Comparison of ENCODE assay signal across 13 cellular contexts in genomic region chr10:32028710-32029109, GRCh38. TPM values are rescaled to one million over a fixed set of nuclear protein-coding genes. Genes with fewer than 3 reads are reported as not detected.
DNase-seq lines count a peak whose midpoint lies in the region; ATAC-seq and TF ChIP-seq lines count a peak whose summit lies in the region.
"Had no signal": no experiment of that assay in that cellular context is flagged by ENCODE, and none has a peak within 500 bp of the region (broad histone marks: within the 10 kb centered on the region; RNA-seq: fewer than 3 reads in every experiment).

No MANE protein-coding gene starts in this region.

- H3K27ac ChIP-seq in CD4-positive, alpha-beta T cell (ENCODE audit: low read depth, low read length) = no peak overlapping the region
- peak overlapping the region; percentile 1 for H3K27ac ChIP-seq in neutrophil
- no peak overlapping the region for H3K27ac ChIP-seq in psoas muscle
- H3K27ac ChIP-seq: BLaER1 had no signal

- no peak for DNase-seq in activated T-cell treated with anti-CD3 and anti-CD28 coated beads, Interleukin-2, amount 50 U/mL, for 72 hours
- no peak for DNase-seq in activated T-cell treated with anti-CD3 and anti-CD28 coated beads, Interleukin-2, amount 50 U/mL, for 4 hours
- no peak for DNase-seq in CD4-positive, alpha-beta T cell
- DNase-seq in T-helper 17 cell (no peak), superior temporal gyrus (ENCODE audit: extremely low spot score) (no peak), psoas muscle (no peak)
- DNase-seq: AML-193, DMS53, GF-D8, HCEC 1CT, HFFc6 had no signal

- CTCF ChIA-PET in CD4-positive, alpha-beta T cell (lab: Charles Lee) = no interaction called here

- no peak overlapping the region for H3K4me3 Mint-ChIP-seq in activated T-cell treated with anti-CD3 and anti-CD28 coated beads, Interleukin-2, amount 50 U/mL, for 72 hours
- no peak overlapping the region for H3K4me3 Mint-ChIP-seq in activated T-cell treated with anti-CD3 and anti-CD28 coated beads, Interleukin-2, amount 50 U/mL, for 4 hours
- H3K4me3 Mint-ChIP-seq in CD4-positive, alpha-beta T cell = no peak overlapping the region
- no peak overlapping the region for H3K4me3 Mint-ChIP-seq in T-helper 17 cell
- H3K4me3 Mint-ChIP-seq: HFFc6 had no signal

- TF ChIP-seq CTCF in CD4-positive, alpha-beta T cell (IDR thresholded peaks at IDR 0.05) = no peak
- TF ChIP-seq CTCF in neutrophil (IDR thresholded peaks at IDR 0.05) (no peak), psoas muscle (IDR thresholded peaks at IDR 0.05) (no peak)

- H3K36me3 ChIP-seq in neutrophil = peaks cover 86% of the 10 kb centered on the region
- H3K36me3 ChIP-seq in psoas muscle (ENCODE audit: insufficient read depth in 1 of 2, low read depth in 1 of 2) = peaks cover 5 to 94% of the 10 kb centered on the region in 2 donors

- H3K4me3 ChIP-seq in neutrophil (ENCODE audit: low read depth in 1 of 2, low read length in 1 of 2) (no peak overlapping the region), psoas muscle (no peak overlapping the region)
- H3K4me3 ChIP-seq: BLaER1 had no signal

- peaks cover 13 to 48% of the 10 kb centered on the region in 2 donors for H3K36me3 Mint-ChIP-seq in activated T-cell treated with anti-CD3 and anti-CD28 coated beads, Interleukin-2, amount 50 U/mL, for 72 hours (ENCODE audit: insufficient read depth in 2 of 2)
- H3K36me3 Mint-ChIP-seq in activated T-cell treated with anti-CD3 and anti-CD28 coated beads, Interleukin-2, amount 50 U/mL, for 4 hours (ENCODE audit: insufficient read depth) = peaks cover 34% of the 10 kb centered on the region
- H3K36me3 Mint-ChIP-seq in CD4-positive, alpha-beta T cell (ENCODE audit: low read depth) = peaks cover 91% of the 10 kb centered on the region
- peaks cover 17% of the 10 kb centered on the region for H3K36me3 Mint-ChIP-seq in T-helper 17 cell (ENCODE audit: low read depth)

- H3K27ac Mint-ChIP-seq in activated T-cell treated with anti-CD3 and anti-CD28 coated beads, Interleukin-2, amount 50 U/mL, for 72 hours = peak overlapping the region; percentile 90
- peak overlapping the region; percentile 47 for H3K27ac Mint-ChIP-seq in CD4-positive, alpha-beta T cell
- peak overlapping the region; percentile 49 for H3K27ac Mint-ChIP-seq in T-helper 17 cell
- H3K27ac Mint-ChIP-seq: HFFc6 had no signal

- no peaks in the 10 kb centered on the region for H3K9me3 ChIP-seq in CD4-positive, alpha-beta T cell (ENCODE audit: control insufficient read depth, low read length)
- no peaks in the 10 kb centered on the region for H3K9me3 ChIP-seq in T-helper 17 cell (ENCODE audit: control insufficient read depth, low read length, poor library complexity, severe bottlenecking)
- H3K9me3 ChIP-seq in neutrophil = no peaks in the 10 kb centered on the region
- no peaks in the 10 kb centered on the region for H3K9me3 ChIP-seq in psoas muscle
- H3K9me3 ChIP-seq: BLaER1 had no signal

- ATAC-seq in activated T-cell treated with anti-CD3 and anti-CD28 coated beads, Interleukin-2, amount 50 U/mL, for 72 hours (replicated peaks in 1 of 2) = no peak
- ATAC-seq in activated T-cell treated with anti-CD3 and anti-CD28 coated beads, Interleukin-2, amount 50 U/mL, for 4 hours = no peak
- no peak for ATAC-seq in CD4-positive, alpha-beta T cell (ENCODE audit: poor library complexity)
- ATAC-seq in T-helper 17 cell = no peak
- ATAC-seq in psoas muscle = no peak

- no peaks in the 10 kb centered on the region for H3K9me3 Mint-ChIP-seq in activated T-cell treated with anti-CD3 and anti-CD28 coated beads, Interleukin-2, amount 50 U/mL, for 72 hours
- H3K9me3 Mint-ChIP-seq in activated T-cell treated with anti-CD3 and anti-CD28 coated beads, Interleukin-2, amount 50 U/mL, for 4 hours = no peaks in the 10 kb centered on the region
- no peaks in the 10 kb centered on the region for H3K9me3 Mint-ChIP-seq in CD4-positive, alpha-beta T cell
- H3K9me3 Mint-ChIP-seq: HFFc6 had no signal

- no peaks in the 10 kb centered on the region for H3K27me3 Mint-ChIP-seq in activated T-cell treated with anti-CD3 and anti-CD28 coated beads, Interleukin-2, amount 50 U/mL, for 72 hours (ENCODE audit: low read depth)
- no peaks in the 10 kb centered on the region for H3K27me3 Mint-ChIP-seq in activated T-cell treated with anti-CD3 and anti-CD28 coated beads, Interleukin-2, amount 50 U/mL, for 4 hours (ENCODE audit: low read depth)
- no peaks in the 10 kb centered on the region for H3K27me3 Mint-ChIP-seq in CD4-positive, alpha-beta T cell
- no peaks in the 10 kb centered on the region for H3K27me3 Mint-ChIP-seq in T-helper 17 cell

- WGBS in psoas muscle, 3 donors = 46 to 76% (median 71%) methylated on average over 1 of the region's 1 CpG

- intact Hi-C loops in CD4-positive, alpha-beta T cell (cut with DNase I, micrococcal nuclease) = no loop called here
- intact Hi-C loops in psoas muscle (cut with DNase I) = no loop called here

- H3K4me1 ChIP-seq in neutrophil (ENCODE audit: control insufficient read depth in 1 of 2, insufficient read depth in 1 of 2, low read depth in 1 of 2, low read length in 1 of 2) = peaks cover 52 to 54% of the 10 kb centered on the region in 2 experiments
- no peaks in the 10 kb centered on the region for H3K4me1 ChIP-seq in psoas muscle
- H3K4me1 ChIP-seq: BLaER1 had no signal

- H3K27me3 ChIP-seq in CD4-positive, alpha-beta T cell (ENCODE audit: control insufficient read depth, insufficient read depth, low read length) = no peaks in the 10 kb centered on the region
- H3K27me3 ChIP-seq in neutrophil = no peaks in the 10 kb centered on the region
- H3K27me3 ChIP-seq in psoas muscle (ENCODE audit: insufficient read depth in 3 of 3, low read length in 2 of 3) = no peaks in the 10 kb centered on the region
- H3K27me3 ChIP-seq: BLaER1 had no signal

- H3K4me1 Mint-ChIP-seq in activated T-cell treated with anti-CD3 and anti-CD28 coated beads, Interleukin-2, amount 50 U/mL, for 72 hours (ENCODE audit: low read depth) = peaks cover 5% of the 10 kb centered on the region
- H3K4me1 Mint-ChIP-seq in activated T-cell treated with anti-CD3 and anti-CD28 coated beads, Interleukin-2, amount 50 U/mL, for 4 hours (ENCODE audit: low read depth) = peaks cover 6% of the 10 kb centered on the region
- peaks cover 5% of the 10 kb centered on the region for H3K4me1 Mint-ChIP-seq in CD4-positive, alpha-beta T cell (ENCODE audit: low read depth)
- H3K4me1 Mint-ChIP-seq in T-helper 17 cell = peaks cover 21% of the 10 kb centered on the region

- POLR2A ChIA-PET in CD4-positive, alpha-beta T cell (lab: Charles Lee) = no interaction called here

RNA-seq across cellular contexts. Expression of gene KIF5B, which starts 27.5 kb away (rescaled TPM):
- total RNA-seq in activated T-cell treated with anti-CD3 and anti-CD28 coated beads, Interleukin-2, amount 50 U/mL, for 72 hours = 10 to 100 TPM; 68.7 to 74.4 TPM
- total RNA-seq in activated T-cell treated with anti-CD3 and anti-CD28 coated beads, Interleukin-2, amount 50 U/mL, for 4 hours = 10 to 100 TPM; 79.1 to 89.8 (median 81.9) TPM
- total RNA-seq in CD4-positive, alpha-beta T cell = 10 to 100 TPM; 58.3 to 59.0 TPM
- total RNA-seq in T-helper 17 cell (10 to 100 TPM; 47.8 to 65.5 TPM), psoas muscle (100 to 1,000 TPM in 2 of 4 donors, 10 to 100 TPM in 2; 87.7 to 124 (median 100) TPM)
- 100 to 1,000 TPM in 1 of 3 donors, 10 to 100 TPM in 2; 46.5 to 135 (median 47.2) TPM for polyA plus RNA-seq in psoas muscle
